In genomic region chr12:119686355-119686754, GRCh38 we compare ENCODE assay signal across 16 cellular contexts. TPM values are rescaled to one million over a fixed set of nuclear protein-coding genes. Genes with fewer than 3 reads are reported as not detected.
DNase-seq lines count a peak whose midpoint lies in the region; ATAC-seq, FAIRE-seq and TF ChIP-seq lines count a peak whose summit lies in the region.
"Had no signal": no experiment of that assay in that cellular context is flagged by ENCODE, and none has a peak within 500 bp of the region (broad histone marks: within the 10 kb centered on the region; RNA-seq: fewer than 3 reads in every experiment).

No MANE protein-coding gene starts in this region.

- CTCF ChIA-PET in GM12878 (lab: Yijun Ruan, JAX), result interaction anchor here (1.0 to 8.6 kb wide), 3 partner anchors 9 to 20 kb away, joined by 3 to 91 read pairs (median 3); partner anchors contain the start of gene PRKAB1

- H3K27me3 ChIP-seq in GM12878 (replicated peaks in 1 of 2; ENCODE audit: control insufficient read depth in 2 of 2, insufficient read depth in 2 of 2, low read length in 1 of 2) (no peaks in the 10 kb centered on the region), left lung (no peaks in the 10 kb centered on the region), parathyroid adenoma (ENCODE audit: control insufficient read depth, insufficient read depth, low read length) (no peaks in the 10 kb centered on the region), right cardiac atrium (ENCODE audit: control insufficient read depth, insufficient read depth) (no peaks in the 10 kb centered on the region)

- peak; percentile 14 for DNase-seq in ELF-1 (ENCODE audit: low read depth, low spot score)
- DNase-seq in GM12878 (ENCODE audit: low read depth, low spot score), result no peak
- DNase-seq in left lung, result no peak
- DNase-seq in right cardiac atrium, result no peak
- no peak for DNase-seq in C1 segment of cervical spinal cord (lab: John Stamatoyannopoulos, UW)
- no peak for DNase-seq in substantia nigra (lab: John Stamatoyannopoulos, UW)
- DNase-seq: COR-L47, DMS153, EL, H7, NCI-H1048, NCI-H1694 treated with DMSO at 0.1 percent for 48 hours, PC-9 had no signal

- H3K27ac ChIP-seq in GM12878 (ENCODE audit: control insufficient read depth, insufficient read depth), result no peak overlapping the region
- no peak overlapping the region for H3K27ac ChIP-seq in left lung
- peak overlapping the region; percentile 12 for H3K27ac ChIP-seq in parathyroid adenoma
- no peak overlapping the region for H3K27ac ChIP-seq in right cardiac atrium (ENCODE audit: low read length)
- H3K27ac ChIP-seq in substantia nigra (ENCODE audit: low read depth, low read length, poor library complexity, severe bottlenecking), result no peak overlapping the region
- H3K27ac ChIP-seq: PC-9 had no signal

- no peak for FAIRE-seq in GM12878 (lab: Jason Lieb, UNC)

- H3K4me3 ChIP-seq in GM12878 (no peak overlapping the region), left lung (no peak overlapping the region), parathyroid adenoma (ENCODE audit: low read depth, low read length) (no peak overlapping the region), right cardiac atrium (ENCODE audit: low read length) (no peak overlapping the region)
- H3K4me3 ChIP-seq: PC-9 had no signal

- RAD21 ChIA-PET in GM12878 (lab: Charles Lee; ENCODE audit: unreplicated experiment), result interaction anchor here (0.6 kb wide), 1 partner anchor 35 kb away, joined by 3 read pairs; no protein-coding TSS in a partner anchor

- 95% methylated on average over 12 of the region's 12 CpGs for WGBS in GM12878 (ENCODE audit: insufficient coverage, insufficient replicate concordance, low lambda C conversion rate, missing lambda C conversion rate)
- 75% methylated on average over 12 of the region's 12 CpGs for WGBS in right cardiac atrium

- no peak for TF ChIP-seq RAD21 in GM12878 (IDR thresholded peaks at IDR 0.05; ENCODE audit: insufficient read depth, low read depth, low read length)

- POLR2A ChIA-PET in GM12878 (lab: Charles Lee), result no interaction called here

- SMC1A ChIA-PET in GM12878 (lab: Charles Lee; ENCODE audit: uncharacterized antibody, unreplicated experiment), result no interaction called here

- TSS peak; percentile 49 for BruUV-seq in GM12878 (replicated peaks; lab: Mats Ljungman, UMichigan)

- no peaks in the 10 kb centered on the region for H4K20me1 ChIP-seq in GM12878 (ENCODE audit: control insufficient read depth, insufficient read depth)

- TF ChIP-seq POLR2A in GM12878 (IDR thresholded peaks at IDR 0.05; ENCODE audit: low read depth, low read length), result no peak

- H3K4me2 ChIP-seq in GM12878 (ENCODE audit: control insufficient read depth, insufficient read depth) (no peak overlapping the region), parathyroid adenoma (ENCODE audit: low read length) (peak overlapping the region; percentile 2)
- H3K4me2 ChIP-seq: PC-9 had no signal

- H3K4me1 ChIP-seq in GM12878 (ENCODE audit: control insufficient read depth, insufficient read depth, low read length), result peaks cover 17% of the 10 kb centered on the region
- H3K4me1 ChIP-seq in left lung, result peaks cover 0 to 7% of the 10 kb centered on the region in 2 donors
- H3K4me1 ChIP-seq in parathyroid adenoma, result peaks cover 31% of the 10 kb centered on the region
- no peaks in the 10 kb centered on the region for H3K4me1 ChIP-seq in right cardiac atrium (ENCODE audit: control insufficient read depth, insufficient read depth, low read length)

- H3K9ac ChIP-seq in GM12878 (ENCODE audit: control insufficient read depth, insufficient read depth, low read length) (no peak overlapping the region), parathyroid adenoma (no peak overlapping the region)

- in situ Hi-C loops in GM12878 (cut with MboI), result no loop called here

- H3K79me2 ChIP-seq in GM12878 (ENCODE audit: control insufficient read depth, insufficient read depth, low read length) (no peaks in the 10 kb centered on the region), parathyroid adenoma (no peaks in the 10 kb centered on the region)

- H2AFZ ChIP-seq in GM12878 (ENCODE audit: control insufficient read depth, low read depth, low read length), result no peak overlapping the region
- H2AFZ ChIP-seq in parathyroid adenoma, result peak overlapping the region; percentile 65
- H2AFZ ChIP-seq: PC-9 had no signal

- intact Hi-C loops in GM12878 (cut with micrococcal nuclease; ENCODE audit: unreplicated experiment) (no loop called here), left lung (cut with DNase I) (no loop called here), right cardiac atrium (cut with DNase I) (no loop called here)

- H3K36me3 ChIP-seq in GM12878 (ENCODE audit: control insufficient read depth in 2 of 2, insufficient read depth in 2 of 2, low read length in 1 of 2) (peaks cover 2 to 12% of the 10 kb centered on the region in 2 experiments; a peak in 2 of 4 replicates), left lung (peaks cover 0 to 30% of the 10 kb centered on the region in 2 donors), parathyroid adenoma (ENCODE audit: control insufficient read depth, insufficient read depth, low read length) (no peaks in the 10 kb centered on the region)

- TF ChIP-seq CTCF in GM12878 (IDR thresholded peaks at IDR 0.05 in 2 of 3, conservative IDR thresholded peaks at IDR 0.05 in 1 of 3; ENCODE audit: control insufficient read depth in 2 of 3, extremely low read depth in 1 of 3, insufficient read depth in 1 of 3, low read depth in 3 of 3, low read length in 3 of 3) (no peak), left lung (IDR thresholded peaks at IDR 0.05) (no peak), parathyroid adenoma (IDR thresholded peaks at IDR 0.05) (no peak)

- TF ChIP-seq EP300 in GM12878 (IDR thresholded peaks at IDR 0.05; ENCODE audit: borderline replicate concordance in 1 of 2, control insufficient read depth in 1 of 2, low read depth in 2 of 2, low read length in 2 of 2), result no peak

- H3K9me3 ChIP-seq in GM12878 (replicated peaks; ENCODE audit: control insufficient read depth, insufficient read depth, low read length) (no peaks in the 10 kb centered on the region), left lung (no peaks in the 10 kb centered on the region), parathyroid adenoma (ENCODE audit: control insufficient read depth, low read length) (no peaks in the 10 kb centered on the region), right cardiac atrium (ENCODE audit: control insufficient read depth, low read length) (no peaks in the 10 kb centered on the region)

- ATAC-seq in GM12878 (no peak), left lung (peak; percentile 30), right cardiac atrium (no peak), HG02938 (IDR thresholded peaks at IDR 0.05; ENCODE audit: unreplicated experiment) (no peak)
- ATAC-seq: Right ventricle myocardium inferior had no signal

TF ChIP-seq in GM12878, 131 proteins besides CTCF, POLR2A, EP300 and RAD21:
- TF ChIP-seq BRCA1 (IDR thresholded peaks at IDR 0.05; ENCODE audit: low read depth, low read length) (no peak), NR2C1 (IDR thresholded peaks at IDR 0.05) (no peak), ATF7 (IDR thresholded peaks at IDR 0.05; ENCODE audit: low read depth) (no peak), CEBPB (IDR thresholded peaks at IDR 0.05; ENCODE audit: borderline replicate concordance in 1 of 2, low read depth in 2 of 2, low read length in 2 of 2) (no peak), CREB1 (IDR thresholded peaks at IDR 0.05; ENCODE audit: low read depth) (no peak), CHD2 (IDR thresholded peaks at IDR 0.05; ENCODE audit: borderline replicate concordance, low read depth, low read length) (no peak), BCL3 (IDR thresholded peaks at IDR 0.05; ENCODE audit: borderline replicate concordance, insufficient read depth, low read depth, low read length, poor library complexity, severe bottlenecking) (no peak), SRF (IDR thresholded peaks at IDR 0.05; ENCODE audit: low read depth in 2 of 2, low read length in 2 of 2) (no peak), POLR2AphosphoS2 (IDR thresholded peaks at IDR 0.05; ENCODE audit: low read depth, low read length) (no peak)

RNA-seq across cellular contexts. Expression of gene PRKAB1, which starts 18.4 kb away (rescaled TPM):
- total RNA-seq in GM12878 (2013; cell fraction: nucleolus; rRNA removed), result 65.6 and 71.3 TPM in 2 replicates
- total RNA-seq in GM12878 (2014; rRNA removed) (37.4 and 39.6 TPM in 2 replicates), GM12878 (2014; rRNA removed; fragmentation: Illumina TruSeq; extraction: Trizol) (32.2 and 32.3 TPM in 2 replicates), GM12878 (2021) (49.9 and 51.1 TPM in 2 replicates), left lung (10 to 100 TPM; 31.8 to 53.3 TPM), right cardiac atrium (10 to 100 TPM in 3 of 4 donors, 1 to 10 TPM in 1; 9.8 to 16.3 (median 14.1) TPM)
- polyA plus RNA-seq in GM12878 (2011; ENCODE audit: low read depth), result 57.0 TPM
- polyA plus RNA-seq in GM12878 (2011; rRNA removed) (45.6 and 73.9 TPM in 2 replicates), GM12878 (2014; fragmentation: Illumina TruSeq; extraction: Trizol) (54.9 and 58.8 TPM in 2 replicates), GM12878 (2014; fragmentation: Nextera tagmentation; extraction: Ambion mirVana) (10 to 100 TPM; 24.6 to 28.8 TPM), GM12878 (2014; rRNA removed) (51.4 and 53.5 TPM in 2 replicates), GM12878 (2016; fragmentation: Nextera tagmentation; extraction: Ambion mirVana) (10 to 100 TPM; 73.6 to 85.0 TPM), right cardiac atrium (10.5 TPM)
- 58.9 and 66.9 TPM in 2 replicates for polyA plus RNA-seq in GM12878 (2011; cell fraction: cytosol; rRNA removed)
- polyA plus RNA-seq in GM12878 (2011; cell fraction: nucleus; rRNA removed), result 93.5 and 94.4 TPM in 2 replicates
- 35.4 and 37.1 TPM in 2 replicates for polyA plus RNA-seq in GM12878 (2012)
- 48.6 and 51.9 TPM in 2 replicates for polyA minus RNA-seq in GM12878 (2011; rRNA and poly(A)+ RNA removed)
- polyA minus RNA-seq in GM12878 (2011; cell fraction: cytosol; rRNA and poly(A)+ RNA removed), result 29.2 and 30.6 TPM in 2 replicates
- polyA minus RNA-seq in GM12878 (2011; cell fraction: nucleus; rRNA and poly(A)+ RNA removed), result 41.6 and 66.5 TPM in 2 replicates
